Comparison of ENCODE assay signal across 3 cellular contexts in genomic region chr17:17563530-17563929, GRCh38.
TF ChIP-seq lines count a peak whose summit lies in the region.

No MANE protein-coding gene starts in this region.

TF ChIP-seq in liver, 16 proteins besides CTCF, POLR2A, EP300 and RAD21:
- TF ChIP-seq MAX (IDR thresholded peaks at IDR 0.05) (no peak), FOXA1 (IDR thresholded peaks at IDR 0.05) (no peak), REST (IDR thresholded peaks at IDR 0.05) (no peak), JUND (IDR thresholded peaks at IDR 0.05) (no peak)
TF ChIP-seq in liver: peak in this region for 0.

TF ChIP-seq in HepG2, 621 proteins besides CTCF, POLR2A, EP300 and RAD21:
- TF ChIP-seq DDIT3 (CRISPR knock-in tag; IDR thresholded peaks at IDR 0.05), result no peak
- no peak for TF ChIP-seq ARNTL (CRISPR knock-in tag; IDR thresholded peaks at IDR 0.05)
- TF ChIP-seq ZNF136 (CRISPR knock-in tag; IDR thresholded peaks at IDR 0.05; ENCODE audit: low read depth), result no peak
- no peak for TF ChIP-seq ZNF17 (CRISPR knock-in tag; IDR thresholded peaks at IDR 0.05)
- TF ChIP-seq SALL2 (CRISPR knock-in tag; IDR thresholded peaks at IDR 0.05), result no peak
- TF ChIP-seq ZNF780A (CRISPR knock-in tag; IDR thresholded peaks at IDR 0.05), result no peak
- no peak for TF ChIP-seq CAMTA2 (CRISPR knock-in tag; IDR thresholded peaks at IDR 0.05; ENCODE audit: borderline replicate concordance)
- no peak for TF ChIP-seq PHF5A (CRISPR knock-in tag; IDR thresholded peaks at IDR 0.05; ENCODE audit: low read depth, unreplicated experiment)
- TF ChIP-seq ZNF431 (CRISPR knock-in tag; IDR thresholded peaks at IDR 0.05; ENCODE audit: borderline replicate concordance, low read depth), result no peak
- no peak for TF ChIP-seq CEBPB (IDR thresholded peaks at IDR 0.05; ENCODE audit: borderline replicate concordance, low read depth, low read length)
- TF ChIP-seq PAWR (CRISPR knock-in tag; IDR thresholded peaks at IDR 0.05; ENCODE audit: borderline replicate concordance), result no peak
- TF ChIP-seq ZNF180 (CRISPR knock-in tag; IDR thresholded peaks at IDR 0.05; ENCODE audit: borderline replicate concordance, low read depth), result no peak
- no peak for TF ChIP-seq ZC3H13 (CRISPR knock-in tag; IDR thresholded peaks at IDR 0.05)
- no peak for TF ChIP-seq ZNF446 (CRISPR knock-in tag; IDR thresholded peaks at IDR 0.05)
- no peak for TF ChIP-seq ZFP36L1 (CRISPR knock-in tag; IDR thresholded peaks at IDR 0.05)
- no peak for TF ChIP-seq ZNF567 (CRISPR knock-in tag; IDR thresholded peaks at IDR 0.05; ENCODE audit: borderline replicate concordance)

TF ChIP-seq in H1, 55 proteins besides CTCF, POLR2A, EP300 and RAD21:
- no peak for TF ChIP-seq SRF (IDR thresholded peaks at IDR 0.05; ENCODE audit: low read depth, low read length)
TF ChIP-seq in H1: peak in this region for 0.
